Comparison of ENCODE assay signal across 10 cellular contexts in genomic region chr18:32760391-32760790, GRCh38. TPM values are rescaled to one million over a fixed set of nuclear protein-coding genes. Genes with fewer than 3 reads are reported as not detected.
DNase-seq lines count a peak whose midpoint lies in the region; ATAC-seq lines count a peak whose summit lies in the region.
"Had no signal": no experiment of that assay in that cellular context is flagged by ENCODE, and none has a peak within 500 bp of the region (broad histone marks: within the 10 kb centered on the region; RNA-seq: fewer than 3 reads in every experiment).

No MANE protein-coding gene starts in this region.

- H3K79me2 ChIP-seq in mesendoderm (ENCODE audit: control insufficient read depth, insufficient read depth, low read length) = no peaks in the 10 kb centered on the region

- H2BK15ac ChIP-seq in mesendoderm (replicated peaks; ENCODE audit: low read depth) = no peak overlapping the region

- H3K36me3 Mint-ChIP-seq in naive thymus-derived CD4-positive, alpha-beta T cell = no peaks in the 10 kb centered on the region
- H3K36me3 Mint-ChIP-seq in activated T-cell treated with anti-CD3 and anti-CD28 coated beads, Interleukin-2, amount 50 U/mL, for 72 hours (ENCODE audit: insufficient read depth in 2 of 2) = no peaks in the 10 kb centered on the region

- no peak overlapping the region for H3K23ac ChIP-seq in mesendoderm (ENCODE audit: low read length)

- no peak overlapping the region for H3K4me3 Mint-ChIP-seq in naive thymus-derived CD4-positive, alpha-beta T cell
- no peak overlapping the region for H3K4me3 Mint-ChIP-seq in activated T-cell treated with anti-CD3 and anti-CD28 coated beads, Interleukin-2, amount 50 U/mL, for 72 hours
- H3K4me3 Mint-ChIP-seq: central memory CD8-positive, alpha-beta T cell had no signal

- no peak overlapping the region for H3K27ac ChIP-seq in naive thymus-derived CD4-positive, alpha-beta T cell (ENCODE audit: low read depth, low read length)
- no peak overlapping the region for H3K27ac ChIP-seq in mesendoderm (ENCODE audit: low read depth, low read length)

- no peak overlapping the region for H3K56ac ChIP-seq in mesendoderm (ENCODE audit: low read length)

- ATAC-seq in GM19035 (IDR thresholded peaks at IDR 0.05; ENCODE audit: unreplicated experiment) (peak; percentile 98), HG02610 (IDR thresholded peaks at IDR 0.05; ENCODE audit: unreplicated experiment) (peak; percentile 96), HG03575 (IDR thresholded peaks at IDR 0.05; ENCODE audit: extremely low read depth, insufficient number of reproducible peaks, low FRiP score, unreplicated experiment) (peak; percentile 84)
- ATAC-seq in naive thymus-derived CD4-positive, alpha-beta T cell = peak; percentile 60
- ATAC-seq in activated T-cell treated with anti-CD3 and anti-CD28 coated beads, Interleukin-2, amount 50 U/mL, for 72 hours (replicated peaks in 1 of 2) = no peak

- H2AK5ac ChIP-seq in mesendoderm (ENCODE audit: low read length) = no peak overlapping the region

- CTCF ChIA-PET in naive thymus-derived CD4-positive, alpha-beta T cell (lab: Charles Lee) = no interaction called here

- H3K9ac ChIP-seq in mesendoderm (ENCODE audit: low read length) = no peak overlapping the region

- no peaks in the 10 kb centered on the region for H3K36me3 ChIP-seq in naive thymus-derived CD4-positive, alpha-beta T cell (ENCODE audit: control insufficient read depth in 2 of 3, insufficient read depth in 3 of 3, low read length in 3 of 3)
- no peaks in the 10 kb centered on the region for H3K36me3 ChIP-seq in mesendoderm (ENCODE audit: control insufficient read depth, insufficient read depth, low read length)

- H3K27me3 ChIP-seq in naive thymus-derived CD4-positive, alpha-beta T cell (ENCODE audit: control insufficient read depth in 2 of 2, insufficient read depth in 2 of 2, low read length in 2 of 2) = no peaks in the 10 kb centered on the region
- no peaks in the 10 kb centered on the region for H3K27me3 ChIP-seq in mesendoderm (ENCODE audit: insufficient read depth, low read length, poor library complexity)

- no peaks in the 10 kb centered on the region for H3K79me1 ChIP-seq in mesendoderm (ENCODE audit: low read length)

- no peak overlapping the region for H3K27ac Mint-ChIP-seq in naive thymus-derived CD4-positive, alpha-beta T cell
- H3K27ac Mint-ChIP-seq in activated T-cell treated with anti-CD3 and anti-CD28 coated beads, Interleukin-2, amount 50 U/mL, for 72 hours = no peak overlapping the region

- peaks cover 0 to 12% (median 0%) of the 10 kb centered on the region in 5 donors for H3K27me3 Mint-ChIP-seq in naive thymus-derived CD4-positive, alpha-beta T cell
- no peaks in the 10 kb centered on the region for H3K27me3 Mint-ChIP-seq in activated T-cell treated with anti-CD3 and anti-CD28 coated beads, Interleukin-2, amount 50 U/mL, for 72 hours (ENCODE audit: low read depth)

- no peaks in the 10 kb centered on the region for H3K4me1 ChIP-seq in naive thymus-derived CD4-positive, alpha-beta T cell (ENCODE audit: control insufficient read depth in 2 of 2, insufficient read depth in 2 of 2, low read length in 2 of 2)
- no peaks in the 10 kb centered on the region for H3K4me1 ChIP-seq in mesendoderm (ENCODE audit: control insufficient read depth, low read depth, low read length)

- no peak overlapping the region for H3K4me2 ChIP-seq in mesendoderm (ENCODE audit: low read length)

- peaks cover 0 to 5% (median 0%) of the 10 kb centered on the region in 7 donors for H3K4me1 Mint-ChIP-seq in naive thymus-derived CD4-positive, alpha-beta T cell
- no peaks in the 10 kb centered on the region for H3K4me1 Mint-ChIP-seq in activated T-cell treated with anti-CD3 and anti-CD28 coated beads, Interleukin-2, amount 50 U/mL, for 72 hours (ENCODE audit: low read depth)
- H3K4me1 Mint-ChIP-seq: central memory CD8-positive, alpha-beta T cell had no signal

- no peak overlapping the region for H2BK120ac ChIP-seq in mesendoderm (ENCODE audit: low read depth, low read length)

- peaks cover 0 to 2% (median 0%) of the 10 kb centered on the region in 11 donors for H3K9me3 Mint-ChIP-seq in naive thymus-derived CD4-positive, alpha-beta T cell
- no peaks in the 10 kb centered on the region for H3K9me3 Mint-ChIP-seq in activated T-cell treated with anti-CD3 and anti-CD28 coated beads, Interleukin-2, amount 50 U/mL, for 72 hours
- H3K9me3 Mint-ChIP-seq: central memory CD8-positive, alpha-beta T cell had no signal

- no peak overlapping the region for H4K5ac ChIP-seq in mesendoderm (ENCODE audit: low read length)

- H3K4me3 ChIP-seq in naive thymus-derived CD4-positive, alpha-beta T cell (ENCODE audit: low read length) = no peak overlapping the region
- H3K4me3 ChIP-seq in mesendoderm (ENCODE audit: low read length) = no peak overlapping the region

- no peak overlapping the region for H2BK5ac ChIP-seq in mesendoderm (ENCODE audit: low read length)

- no peaks in the 10 kb centered on the region for H3K9me3 ChIP-seq in naive thymus-derived CD4-positive, alpha-beta T cell (ENCODE audit: control insufficient read depth in 2 of 3, low read length in 3 of 3)

- intact Hi-C loops in naive thymus-derived CD4-positive, alpha-beta T cell (cut with micrococcal nuclease) = no loop called here

- H3K18ac ChIP-seq in mesendoderm (ENCODE audit: low read length) = no peak overlapping the region

- DNase-seq in naive thymus-derived CD4-positive, alpha-beta T cell = no peak
- DNase-seq in activated T-cell treated with anti-CD3 and anti-CD28 coated beads, Interleukin-2, amount 50 U/mL, for 72 hours = no peak
- no peak for DNase-seq in A172 (ENCODE audit: low spot score)
- DNase-seq in mesendoderm = no peak
- DNase-seq in activated effector memory CD4-positive, alpha-beta T cell treated with anti-CD3 and anti-CD28 coated beads, Interleukin-2, amount 50 U/mL, for 16 hours = no peak
- DNase-seq: activated CD4-positive, alpha-beta T cell treated with anti-CD3 and anti-CD28 coated beads for 1 hour had no signal

- no peak overlapping the region for H3K4ac ChIP-seq in mesendoderm (ENCODE audit: low read depth, low read length)

- POLR2A ChIA-PET in naive thymus-derived CD4-positive, alpha-beta T cell (lab: Charles Lee) = no interaction called here

- WGBS in mesendoderm (ENCODE audit: extremely low coverage, insufficient coverage, low lambda C conversion rate) = no CpG with 5 or more reads among the region's 6 CpGs

- no peak overlapping the region for H4K8ac ChIP-seq in mesendoderm (ENCODE audit: low read depth, low read length)

RNA-seq across cellular contexts. Expression of gene KLHL14, which starts 12.4 kb away (rescaled TPM):
- total RNA-seq in naive thymus-derived CD4-positive, alpha-beta T cell = under 1 TPM in 2 of 5 experiments, not detected in 3; 0.29 to 0.59 TPM
- polyA plus RNA-seq in naive thymus-derived CD4-positive, alpha-beta T cell = under 1 TPM in 1 of 2 donors, not detected in 1; 0.08 TPM
- total RNA-seq in activated T-cell treated with anti-CD3 and anti-CD28 coated beads, Interleukin-2, amount 50 U/mL, for 72 hours = under 1 TPM in 1 of 2 donors, not detected in 1; 0.05 TPM
- not detected in 2 replicates for total RNA-seq in A172 (2014; rRNA removed; shearing (Covaris generic))
- 0.48 TPM for polyA plus RNA-seq in mesendoderm (2013, experiment 1 of 2)
- 0.50 TPM for polyA plus RNA-seq in mesendoderm (2013, experiment 2 of 2)

Comparison
In these comparisons a context has a peak if more than half of its experiments do, and no peak if none do; other contexts are left out.
1. ATAC-seq: peak in GM19035 (single experiment), HG02610 (single experiment), HG03575 (single experiment) and naive thymus-derived CD4-positive, alpha-beta T cell (single experiment); none in activated T-cell treated with anti-CD3 and anti-CD28 coated beads, Interleukin-2, amount 50 U/mL, for 72 hours (0 of 2).